Comparison of ENCODE assay signal across 1 cellular context in genomic region chr17:17416400-17417360, GRCh38.
TF ChIP-seq lines count a peak whose summit lies in the region.

No MANE protein-coding gene starts in this region.

TF ChIP-seq in A549, 52 proteins besides CTCF, POLR2A, EP300 and RAD21 (continued from another document):
- no peak for TF ChIP-seq BCL3 (IDR thresholded peaks at IDR 0.05)
- TF ChIP-seq REST (IDR thresholded peaks at IDR 0.05): no peak
- no peak for TF ChIP-seq HMGXB4 (CRISPR knock-in tag; IDR thresholded peaks at IDR 0.05; ENCODE audit: borderline replicate concordance)
- TF ChIP-seq MYC (IDR thresholded peaks at IDR 0.05; ENCODE audit: borderline replicate concordance, low read length): no peak
- no peak for TF ChIP-seq MAZ (IDR thresholded peaks at IDR 0.05; ENCODE audit: borderline replicate concordance, low read depth, low read length)
- no peak for TF ChIP-seq NR3C1 (IDR thresholded peaks at IDR 0.05)
